ENCODE assay signal across 25 cellular contexts in genomic region chr6:53587291-53587690, GRCh38.
"Had no signal": no experiment of that assay in that cellular context is flagged by ENCODE, and none has a peak within 500 bp of the region (broad histone marks: within the 10 kb centered on the region; RNA-seq: fewer than 3 reads in every experiment).

No MANE protein-coding gene starts in this region.

- FAIRE-seq: islet of Langerhans, TTC549 had no signal

- H3K4me3 Mint-ChIP-seq: activated naive CD8-positive, alpha-beta T cell; activated T-cell treated with anti-CD3 and anti-CD28 coated beads, Interleukin-2, amount 50 U/mL, for 4 hours; endodermal cell; stimulated activated naive CD8-positive, alpha-beta T cell treated with anti-CD3 and anti-CD28 coated beads, Interleukin-15, Interleukin-2, amounts not matched to agents 100 ng/mL and 50 ng/mL, for 24 hours; T-helper 2 cell treated with Interferon-gamma antibody and Interleukin-4, amounts not matched to agents 5 μg/mL and 100 μg/mL, for 36 hours had no signal

- H3K36me3 ChIP-seq: cardiac muscle cell, heart left ventricle, tibial artery, WERI-Rb-1 had no signal

- H3K27me3 Mint-ChIP-seq: activated naive CD8-positive, alpha-beta T cell had no signal

- H3K27me3 ChIP-seq: cardiac muscle cell, tibial artery had no signal

- H3K4me1 ChIP-seq: parathyroid adenoma had no signal

- H3K36me3 Mint-ChIP-seq: activated naive CD8-positive, alpha-beta T cell had no signal

- H3K27ac Mint-ChIP-seq: activated naive CD8-positive, alpha-beta T cell; activated T-helper 2 cell treated with anti-CD3 and anti-CD28 coated beads, Interferon-gamma antibody, Interleukin-2, Interleukin-4, amounts not matched to agents 10 μg/mL and 5 μg/mL and 100 μg/mL, durations not matched to agents 14 hours and 24 hours and 36 hours; endodermal cell; stimulated activated naive CD8-positive, alpha-beta T cell treated with anti-CD3 and anti-CD28 coated beads, Interleukin-15, Interleukin-2, amounts not matched to agents 100 ng/mL and 50 ng/mL, for 24 hours; T-helper 2 cell treated with Interferon-gamma antibody and Interleukin-4, amounts not matched to agents 5 μg/mL and 100 μg/mL, for 36 hours had no signal

- H3K4me3 ChIP-seq: cardiac muscle cell, heart left ventricle, mucosa of descending colon, tibial artery had no signal

- ATAC-seq: activated T-cell treated with anti-CD3 and anti-CD28 coated beads, Interleukin-2, amount 50 U/mL, for 4 hours; heart left ventricle; left colon; mucosa of descending colon; right cardiac atrium had no signal

- H3K9me3 ChIP-seq: heart left ventricle, mucosa of descending colon, tibial artery had no signal

- H3K27ac ChIP-seq: cardiac muscle cell, epithelial cell of prostate, heart left ventricle, parathyroid adenoma, tibial artery, WERI-Rb-1 had no signal

- DNase-seq: activated CD4-positive, CD25-positive, alpha-beta regulatory T cell treated with anti-CD3 and anti-CD28 coated beads, Interleukin-2, amount 50 U/mL, for 72 hours; activated naive CD4-positive, alpha-beta T cell; activated T-cell treated with anti-CD3 and anti-CD28 coated beads, Interleukin-2, amount 50 U/mL, for 4 hours; amniotic stem cell; cortex of kidney; endodermal cell; heart left ventricle; left colon; mesenchymal stem cell; mucosa of descending colon; nucleus accumbens; right cardiac atrium; stimulated activated CD4-positive, alpha-beta T cell treated with anti-CD3 and anti-CD28 coated beads, Interleukin-4, amount 100 ng/mL, for 4 hours; substantia nigra; tibial artery; WERI-Rb-1 had no signal

- H3K9me3 Mint-ChIP-seq: activated T-cell treated with anti-CD3 and anti-CD28 coated beads, Interleukin-2, amount 50 U/mL, for 4 hours; activated T-helper 2 cell treated with anti-CD3 and anti-CD28 coated beads, Interferon-gamma antibody, Interleukin-2, Interleukin-4, amounts not matched to agents 10 μg/mL and 5 μg/mL and 100 μg/mL, durations not matched to agents 14 hours and 24 hours and 36 hours; endodermal cell; stimulated activated naive CD8-positive, alpha-beta T cell treated with anti-CD3 and anti-CD28 coated beads, Interleukin-15, Interleukin-2, amounts not matched to agents 100 ng/mL and 50 ng/mL, for 24 hours; T-helper 2 cell treated with Interferon-gamma antibody and Interleukin-4, amounts not matched to agents 5 μg/mL and 100 μg/mL, for 36 hours had no signal
